Comparison of ENCODE assay signal across 1 cellular context in genomic region chr5:143019157-143019556, GRCh38.
TF ChIP-seq lines count a peak whose summit lies in the region.

No MANE protein-coding gene starts in this region.

TF ChIP-seq in GM12878, 131 proteins besides CTCF, POLR2A, EP300 and RAD21 (continued from another document):
- peak; percentile 60 for TF ChIP-seq CUX1 (IDR thresholded peaks at IDR 0.05; ENCODE audit: insufficient replicate concordance, low read depth, low read length)
